2 cellular contexts compared by ENCODE assay signal in genomic region chr2:170975943-170976270, GRCh38.
TF ChIP-seq lines count a peak whose summit lies in the region.

No MANE protein-coding gene starts in this region.

TF ChIP-seq in H1, 55 proteins besides CTCF, POLR2A, EP300 and RAD21:
- TF ChIP-seq USF2 (IDR thresholded peaks at IDR 0.05; ENCODE audit: low read length) (no peak), PHF8 (conservative IDR thresholded peaks at IDR 0.05; ENCODE audit: low read depth, low read length) (no peak), KDM4A (IDR thresholded peaks at IDR 0.05; ENCODE audit: low read depth, low read length, severe bottlenecking) (no peak), CHD1 (IDR thresholded peaks at IDR 0.05; ENCODE audit: low read depth, low read length) (no peak), MAFK (IDR thresholded peaks at IDR 0.05; ENCODE audit: low read depth, low read length) (no peak), TAF1 (IDR thresholded peaks at IDR 0.05; ENCODE audit: low read depth, low read length) (no peak), HDAC2 (IDR thresholded peaks at IDR 0.05; ENCODE audit: borderline replicate concordance in 1 of 2, low read depth in 2 of 2, low read length in 2 of 2) (no peak), BCL11A (IDR thresholded peaks at IDR 0.05; ENCODE audit: low read depth in 2 of 2, low read length in 2 of 2) (no peak), SIRT6 (IDR thresholded peaks at IDR 0.05; ENCODE audit: low read length) (no peak), RNF2 (IDR thresholded peaks at IDR 0.05; ENCODE audit: borderline replicate concordance, low read depth, low read length, missing control alignments, poor library complexity, severe bottlenecking) (no peak), KDM5A (IDR thresholded peaks at IDR 0.05; ENCODE audit: low read length) (no peak), CHD7 (IDR thresholded peaks at IDR 0.05; ENCODE audit: insufficient replicate concordance, low read length) (no peak), RFX5 (IDR thresholded peaks at IDR 0.05; ENCODE audit: borderline replicate concordance, low read depth, low read length) (no peak)

TF ChIP-seq in WTC11, 78 proteins besides CTCF, POLR2A, EP300 and RAD21:
- TF ChIP-seq NFATC4 (CRISPR knock-in tag; IDR thresholded peaks at IDR 0.05) (no peak), ATF1 (CRISPR knock-in tag; IDR thresholded peaks at IDR 0.05) (no peak), CBFB (CRISPR knock-in tag; IDR thresholded peaks at IDR 0.05; ENCODE audit: low read depth) (no peak), ZMAT4 (CRISPR knock-in tag; IDR thresholded peaks at IDR 0.05) (no peak), TCF7 (CRISPR knock-in tag; IDR thresholded peaks at IDR 0.05; ENCODE audit: low read depth) (no peak), MXD4 (CRISPR knock-in tag; IDR thresholded peaks at IDR 0.05; ENCODE audit: borderline replicate concordance) (no peak), GABPB1 (CRISPR knock-in tag; IDR thresholded peaks at IDR 0.05) (no peak), IRF1 (CRISPR knock-in tag; IDR thresholded peaks at IDR 0.05) (no peak), CREB1 (CRISPR knock-in tag; IDR thresholded peaks at IDR 0.05) (no peak), ETV6 (CRISPR knock-in tag; IDR thresholded peaks at IDR 0.05) (no peak), FOXP1 (CRISPR knock-in tag; IDR thresholded peaks at IDR 0.05; ENCODE audit: borderline replicate concordance) (no peak)
